Comparison of ENCODE assay signal across 8 cellular contexts in the genomic region with DNA sequence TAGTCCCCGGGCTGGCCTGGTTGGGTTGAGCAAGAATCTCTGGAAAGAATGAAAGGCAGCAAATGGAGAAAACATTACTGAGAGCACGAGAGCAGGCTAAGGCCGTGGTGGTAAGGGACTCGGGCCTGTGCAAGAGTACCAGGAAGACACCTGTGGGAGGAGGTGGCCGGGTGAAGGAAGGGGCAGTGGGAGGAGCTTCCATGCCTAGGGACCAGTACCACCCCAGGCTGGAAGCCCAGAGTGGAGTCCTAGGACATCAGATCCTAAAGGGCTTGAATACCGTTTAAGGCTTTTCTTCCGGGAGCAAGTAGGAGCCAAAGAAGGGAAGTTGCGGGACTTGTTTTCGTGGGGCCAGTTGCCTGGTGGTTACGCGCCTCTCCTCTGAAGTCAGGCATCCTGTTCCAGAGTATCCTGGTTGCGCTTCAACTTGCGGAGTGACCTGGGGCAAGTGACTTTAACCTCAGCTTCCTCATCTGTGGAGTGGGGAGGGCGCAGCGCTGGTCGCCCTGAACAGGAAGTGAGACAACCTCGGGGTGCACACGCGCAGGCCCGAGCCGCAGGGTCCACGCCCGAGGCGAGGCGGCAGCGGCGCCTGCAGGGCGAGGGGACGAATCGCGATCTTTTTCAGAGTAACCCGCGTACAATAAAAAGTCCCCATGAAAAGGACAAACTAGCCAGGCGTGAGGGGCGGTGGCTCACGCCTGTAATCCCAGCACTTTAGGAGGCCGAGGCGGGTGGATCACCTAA. TPM values are rescaled to one million over a fixed set of nuclear protein-coding genes. Genes with fewer than 3 reads are reported as not detected.
DNase-seq lines count a peak whose midpoint lies in the region; ATAC-seq and TF ChIP-seq lines count a peak whose summit lies in the region.

No MANE protein-coding gene starts in this region.

- H3K4me2 ChIP-seq in MM.1S (ENCODE audit: low read depth, low read length) (peak overlapping the region; percentile 96), trophoblast cell (ENCODE audit: low read length) (peak overlapping the region; percentile 66)

- intact Hi-C loops in transverse colon (cut with DNase I; ENCODE audit: low total_unique reads), result no loop called here

- H3K4me3 ChIP-seq in H7 (ENCODE audit: insufficient read depth, low read depth, low read length), result peak overlapping the region; percentile 74
- peak overlapping the region; percentile 92 for H3K4me3 ChIP-seq in MM.1S (ENCODE audit: low read length)
- peak overlapping the region; percentile 79 for H3K4me3 ChIP-seq in cardiac muscle cell
- peak overlapping the region; percentile 75 for H3K4me3 ChIP-seq in trophoblast cell (ENCODE audit: low read depth, low read length)
- peak overlapping the region; percentile 77 to 92 (median 86) for H3K4me3 ChIP-seq in transverse colon

- H3K9ac ChIP-seq in MM.1S (ENCODE audit: low read length) (peak overlapping the region; percentile 63), trophoblast cell (ENCODE audit: low read length) (peak overlapping the region; percentile 6)

- peak overlapping the region; percentile 51 for H3K4ac ChIP-seq in trophoblast cell (ENCODE audit: low read depth, low read length)

- no peak overlapping the region for H2BK12ac ChIP-seq in trophoblast cell (ENCODE audit: low read length)

- H4K8ac ChIP-seq in trophoblast cell (ENCODE audit: low read depth, low read length), result peak overlapping the region; percentile 95

- peaks cover 20% of the 10 kb centered on the region for H3K4me1 Mint-ChIP-seq in activated naive CD8-positive, alpha-beta T cell treated with anti-CD3 and anti-CD28 coated beads for 36 hours

- no peaks in the 10 kb centered on the region for H4K20me1 ChIP-seq in MM.1S (ENCODE audit: insufficient read depth, low read length)

- no peaks in the 10 kb centered on the region for H3K9me3 ChIP-seq in MM.1S (replicated peaks; ENCODE audit: insufficient read depth, low read length)
- H3K9me3 ChIP-seq in cardiac muscle cell (ENCODE audit: low read depth), result no peaks in the 10 kb centered on the region
- no peaks in the 10 kb centered on the region for H3K9me3 ChIP-seq in trophoblast cell (ENCODE audit: insufficient read depth, low read depth, low read length)
- H3K9me3 ChIP-seq in transverse colon, result no peaks in the 10 kb centered on the region

- H3K9me2 ChIP-seq in MM.1S (replicated peaks; ENCODE audit: insufficient read depth, low read length), result no peaks in the 10 kb centered on the region

- H3K79me2 ChIP-seq in MM.1S (ENCODE audit: low read length), result peaks cover 47% of the 10 kb centered on the region
- peaks cover 9% of the 10 kb centered on the region for H3K79me2 ChIP-seq in trophoblast cell (ENCODE audit: control insufficient read depth, insufficient read depth, low read length, poor library complexity)

- no CpG with 5 or more reads among the region's 38 CpGs for WGBS in trophoblast cell (ENCODE audit: extremely low coverage, insufficient coverage, insufficient read length)
- WGBS in transverse colon (ENCODE audit: low coverage in 1 of 2), 2 donors, result 4 to 8% methylated on average over 5 to 31 of the region's 38 CpGs

- DNase-seq in GF-D8 (lab: John Stamatoyannopoulos, UW), result peak; percentile 95
- peak; percentile 91 for DNase-seq in H7
- peak; percentile 90 for DNase-seq in MM.1S
- DNase-seq in activated naive CD8-positive, alpha-beta T cell treated with anti-CD3 and anti-CD28 coated beads for 36 hours, result peak; percentile 84
- peak; percentile 85 for DNase-seq in cardiac muscle cell (ENCODE audit: low read depth in 1 of 2, low spot score in 1 of 2)
- DNase-seq in trophoblast cell, result peak; percentile 69 to 74
- DNase-seq in transverse colon, result peak; percentile 91

- H3F3A ChIP-seq in MM.1S (ENCODE audit: insufficient read depth, low read length), result peaks cover 20% of the 10 kb centered on the region; the same call in 1 of the 2 replicates

- H4K12ac ChIP-seq in trophoblast cell (ENCODE audit: low read depth, low read length), result peak overlapping the region; percentile 92

- H3K27me3 Mint-ChIP-seq in activated naive CD8-positive, alpha-beta T cell treated with anti-CD3 and anti-CD28 coated beads for 36 hours, result no peaks in the 10 kb centered on the region

- no peaks in the 10 kb centered on the region for H3K9me3 Mint-ChIP-seq in activated naive CD8-positive, alpha-beta T cell treated with anti-CD3 and anti-CD28 coated beads for 36 hours

- H3K36me3 ChIP-seq in H7 (replicated peaks; ENCODE audit: control insufficient read depth, insufficient read depth, low read length) (peaks cover 10% of the 10 kb centered on the region), MM.1S (replicated peaks; ENCODE audit: insufficient read depth, low read length) (0 out of 2 replicates have a peak, but pooled peaks cover 2% of the 10 kb centered on the region), cardiac muscle cell (peaks cover 3% of the 10 kb centered on the region), trophoblast cell (ENCODE audit: control insufficient read depth in 1 of 2, insufficient read depth in 2 of 2, low read length in 2 of 2) (peaks cover 23% of the 10 kb centered on the region in 2 experiments), transverse colon (peaks cover 0 to 4% (median 1%) of the 10 kb centered on the region in 4 donors)

- H2BK5ac ChIP-seq in trophoblast cell (ENCODE audit: low read depth, low read length, poor library complexity), result peak overlapping the region; percentile 78

- peak overlapping the region; percentile 90 for H3K4me3 Mint-ChIP-seq in activated naive CD8-positive, alpha-beta T cell treated with anti-CD3 and anti-CD28 coated beads for 36 hours

- H3K27ac Mint-ChIP-seq in activated naive CD8-positive, alpha-beta T cell treated with anti-CD3 and anti-CD28 coated beads for 36 hours, result peak overlapping the region; percentile 93

- H3K14ac ChIP-seq in trophoblast cell (ENCODE audit: low read length), result peak overlapping the region; percentile 82

- in situ Hi-C loops in transverse colon (cut with MboI; ENCODE audit: low pct_ligation_motif_present in 1 of 4, low pct_unique_long_range_greater_than_20kb in 1 of 4, low sequenced_read_pairs in 3 of 4), result no loop called here

- H2AFZ ChIP-seq in MM.1S (ENCODE audit: low read length) (peak overlapping the region; percentile 59), trophoblast cell (ENCODE audit: insufficient read depth, low read length, poor library complexity) (no peak overlapping the region)

- H3K79me1 ChIP-seq in trophoblast cell (ENCODE audit: low read length), result peaks cover 12% of the 10 kb centered on the region

- H3K23ac ChIP-seq in trophoblast cell (ENCODE audit: low read length), result no peak overlapping the region

- TF ChIP-seq EP300 in transverse colon (IDR thresholded peaks at IDR 0.05; ENCODE audit: low read depth), result no peak

- H2AK5ac ChIP-seq in trophoblast cell (ENCODE audit: low read length), result peak overlapping the region; percentile 69

- H2BK120ac ChIP-seq in trophoblast cell (ENCODE audit: insufficient read depth, low read length, poor library complexity), result peak overlapping the region; percentile 69

- TF ChIP-seq POLR2A in transverse colon (IDR thresholded peaks at IDR 0.05), result no peak

- peaks cover 8% of the 10 kb centered on the region for H3K4me1 ChIP-seq in MM.1S (ENCODE audit: low read length)
- peaks cover 12% of the 10 kb centered on the region for H3K4me1 ChIP-seq in cardiac muscle cell (ENCODE audit: low read depth)
- H3K4me1 ChIP-seq in trophoblast cell (ENCODE audit: control insufficient read depth in 1 of 2, insufficient read depth in 2 of 2, low read length in 2 of 2), result peaks cover 7 to 17% of the 10 kb centered on the region in 2 experiments
- peaks cover 19 to 29% (median 22%) of the 10 kb centered on the region in 4 donors for H3K4me1 ChIP-seq in transverse colon

- no peaks in the 10 kb centered on the region for H3K27me3 ChIP-seq in H7 (ENCODE audit: control insufficient read depth, insufficient read depth, low read length)
- 0 out of 2 replicates have a peak, but pooled peaks cover 2% of the 10 kb centered on the region for H3K27me3 ChIP-seq in MM.1S (replicated peaks; ENCODE audit: insufficient read depth, low read length)
- H3K27me3 ChIP-seq in cardiac muscle cell, result no peaks in the 10 kb centered on the region
- no peaks in the 10 kb centered on the region for H3K27me3 ChIP-seq in trophoblast cell (ENCODE audit: insufficient read depth, low read length)
- H3K27me3 ChIP-seq in transverse colon, result no peaks in the 10 kb centered on the region

- H3K27ac ChIP-seq in MM.1S (ENCODE audit: low read length), result peak overlapping the region; percentile 70
- peak overlapping the region; percentile 62 for H3K27ac ChIP-seq in cardiac muscle cell
- H3K27ac ChIP-seq in trophoblast cell (ENCODE audit: low read depth, low read length), result peak overlapping the region; percentile 82
- H3K27ac ChIP-seq in transverse colon, result peak overlapping the region; percentile 92 to 96 (median 94)

- TF ChIP-seq CTCF in MM.1S (IDR thresholded peaks at IDR 0.05; ENCODE audit: low read length) (peak; percentile 75), cardiac muscle cell (IDR thresholded peaks at IDR 0.05; ENCODE audit: low read depth, low read length) (peak; percentile 63), transverse colon (IDR thresholded peaks at IDR 0.05) (peak; percentile 46 to 75 (median 61))

- peak overlapping the region; percentile 59 for H3K18ac ChIP-seq in trophoblast cell (ENCODE audit: low read length)

- peaks cover 7% of the 10 kb centered on the region for H3K36me3 Mint-ChIP-seq in activated naive CD8-positive, alpha-beta T cell treated with anti-CD3 and anti-CD28 coated beads for 36 hours

- peak; percentile 70 for ATAC-seq in SK-N-SH treated with all-trans-retinoic acid at 6 μM for 48 hours

- peak overlapping the region; percentile 91 for H4K91ac ChIP-seq in trophoblast cell (ENCODE audit: low read depth, low read length)

RNA-seq across cellular contexts. Expression of a gene that starts 1.1 kb away (rescaled TPM):
- total RNA-seq in H7 (2014; rRNA removed; shearing (Covaris generic)), result 76.0 and 79.3 TPM in 2 replicates
- total RNA-seq in activated naive CD8-positive, alpha-beta T cell treated with anti-CD3 and anti-CD28 coated beads for 36 hours, result 10 to 100 TPM; 58.6 to 58.9 TPM
- total RNA-seq in cardiac muscle cell, result 103 and 105 TPM in 2 replicates
- 114 and 121 TPM in 2 replicates for polyA plus RNA-seq in cardiac muscle cell
- 67.0 and 68.3 TPM in 2 replicates for polyA plus RNA-seq in trophoblast cell (2013)
- total RNA-seq in transverse colon, result 10 to 100 TPM; 40.8 to 67.0 (median 62.6) TPM

RNA-seq across cellular contexts. Expression of a gene that starts 2.7 kb away (rescaled TPM):
- not detected in 2 replicates for total RNA-seq in H7 (2014; rRNA removed; shearing (Covaris generic))
- not detected for total RNA-seq in activated naive CD8-positive, alpha-beta T cell treated with anti-CD3 and anti-CD28 coated beads for 36 hours
- not detected in 2 replicates for total RNA-seq in cardiac muscle cell
- polyA plus RNA-seq in cardiac muscle cell, result 3.4 and 4.6 TPM in 2 replicates
- polyA plus RNA-seq in trophoblast cell (2013), result not detected in 2 replicates
- not detected for total RNA-seq in transverse colon

RNA-seq across cellular contexts. Expression of a gene that starts 31.0 kb away (rescaled TPM):
- total RNA-seq in H7 (2014; rRNA removed; shearing (Covaris generic)), result 29.2 and 30.8 TPM in 2 replicates
- total RNA-seq in activated naive CD8-positive, alpha-beta T cell treated with anti-CD3 and anti-CD28 coated beads for 36 hours, result 10 to 100 TPM; 32.1 to 32.9 TPM
- total RNA-seq in cardiac muscle cell, result 37.7 and 45.4 TPM in 2 replicates
- 9.4 and 10.2 TPM in 2 replicates for polyA plus RNA-seq in cardiac muscle cell
- polyA plus RNA-seq in trophoblast cell (2013), result 24.9 and 25.0 TPM in 2 replicates
- 10 to 100 TPM; 59.9 to 77.3 (median 71.4) TPM for total RNA-seq in transverse colon

RNA-seq across cellular contexts. Expression of a gene that starts 32.9 kb away (rescaled TPM):
- 13.5 and 20.0 TPM in 2 replicates for total RNA-seq in H7 (2014; rRNA removed; shearing (Covaris generic))
- under 1 TPM in 1 of 2 experiments, not detected in 1; 0.04 TPM for total RNA-seq in activated naive CD8-positive, alpha-beta T cell treated with anti-CD3 and anti-CD28 coated beads for 36 hours
- total RNA-seq in cardiac muscle cell (43.1 and 53.4 TPM in 2 replicates), transverse colon (1 to 10 TPM; 2.3 to 6.0 (median 5.3) TPM)
- 24.1 and 24.5 TPM in 2 replicates for polyA plus RNA-seq in cardiac muscle cell
- 5.9 and 6.3 TPM in 2 replicates for polyA plus RNA-seq in trophoblast cell (2013)

Comparison
In these comparisons a context has a peak if more than half of its experiments do, and no peak if none do; other contexts are left out.
1. Peak in every context shown above with its lines: DNase-seq, ATAC-seq, H3K4me3 ChIP-seq and H3K27ac ChIP-seq.